17 cellular contexts compared by ENCODE assay signal in genomic region chr16:81602792-81603191, GRCh38.
A peak's percentile ranks its signal among the peaks of the same experiment; 100 is the strongest.
DNase-seq lines count a peak whose midpoint lies in the region; ATAC-seq, FAIRE-seq and TF ChIP-seq lines count a peak whose summit lies in the region.
"Had no signal": no experiment of that assay in that cellular context is flagged by ENCODE, and none has a peak within 500 bp of the region (broad histone marks: within the 10 kb centered on the region; RNA-seq: fewer than 3 reads in every experiment).

No MANE protein-coding gene starts in this region.

- H3K4me1 Mint-ChIP-seq in CD8-positive, alpha-beta T cell (ENCODE audit: low read depth): peaks cover 8% of the 10 kb centered on the region

- no peaks in the 10 kb centered on the region for H3K27me3 Mint-ChIP-seq in CD8-positive, alpha-beta T cell (ENCODE audit: low read depth)
- H3K27me3 Mint-ChIP-seq: CD8-positive, alpha-beta memory T cell; IgD-negative memory B cell had no signal

- peaks cover 57% of the 10 kb centered on the region for H3K79me2 ChIP-seq in smooth muscle cell (ENCODE audit: low read depth)

- H3K27me3 ChIP-seq in CD8-positive, alpha-beta T cell (ENCODE audit: insufficient read depth, low read length): no peaks in the 10 kb centered on the region
- H3K27me3 ChIP-seq in smooth muscle cell (ENCODE audit: low read depth): no peaks in the 10 kb centered on the region
- H3K27me3 ChIP-seq in HAP-1 (ENCODE audit: low read depth): no peaks in the 10 kb centered on the region

- WGBS in smooth muscle cell (ENCODE audit: low lambda C conversion rate): 59% methylated on average over 11 of the region's 11 CpGs

- peak overlapping the region; percentile 2 for H3K4me2 ChIP-seq in smooth muscle cell
- H3K4me2 ChIP-seq: SK-N-SH had no signal

- H3K4me3 ChIP-seq in CD8-positive, alpha-beta T cell (ENCODE audit: low read depth, low read length): no peak overlapping the region
- no peak overlapping the region for H3K4me3 ChIP-seq in kidney (ENCODE audit: low read length in 2 of 2)
- H3K4me3 ChIP-seq in smooth muscle cell: no peak overlapping the region
- H3K4me3 ChIP-seq in HAP-1: no peak overlapping the region

- POLR2A ChIA-PET in CD8-positive, alpha-beta T cell (lab: Charles Lee): no interaction called here

- no peak overlapping the region for H3K27ac ChIP-seq in CD8-positive, alpha-beta T cell (ENCODE audit: low read depth, low read length)
- peak overlapping the region; percentile 70 for H3K27ac ChIP-seq in VCaP
- H3K27ac ChIP-seq in kidney (ENCODE audit: low read depth in 2 of 2, low read length in 2 of 2): no peak overlapping the region
- peak overlapping the region; percentile 94 for H3K27ac ChIP-seq in smooth muscle cell (ENCODE audit: low read depth)

- peaks cover 13% of the 10 kb centered on the region for H3K36me3 Mint-ChIP-seq in CD8-positive, alpha-beta T cell

- no peak overlapping the region for H3K9ac ChIP-seq in kidney (ENCODE audit: low read length in 2 of 2)
- H3K9ac ChIP-seq in smooth muscle cell (ENCODE audit: low read depth): peak overlapping the region; percentile 7
- H3K9ac ChIP-seq: SK-N-SH had no signal

- FAIRE-seq in kidney (lab: Jason Lieb, UNC): no peak

- no peak for TF ChIP-seq CTCF in CD8-positive, alpha-beta T cell (IDR thresholded peaks at IDR 0.05)
- TF ChIP-seq CTCF in VCaP (conservative IDR thresholded peaks at IDR 0.05) (no peak), kidney (IDR thresholded peaks at IDR 0.05; ENCODE audit: borderline replicate concordance, extremely low read depth, insufficient read depth) (no peak), smooth muscle cell (IDR thresholded peaks at IDR 0.05; ENCODE audit: borderline replicate concordance, insufficient read depth, poor library complexity, severe bottlenecking) (no peak)

- H3F3A ChIP-seq in smooth muscle cell (ENCODE audit: low read depth): peaks cover 14% of the 10 kb centered on the region

- peaks cover 81% of the 10 kb centered on the region for H4K20me1 ChIP-seq in smooth muscle cell (ENCODE audit: low read depth)

- no peak for DNase-seq in CD8-positive, alpha-beta T cell
- DNase-seq in kidney: peak; percentile 8
- no peak for DNase-seq in smooth muscle cell (lab: John Stamatoyannopoulos, UW; ENCODE audit: unreplicated experiment)
- no peak for DNase-seq in GM19240 (ENCODE audit: insufficient read length, low spot score)
- no peak for DNase-seq in CD1c-positive myeloid dendritic cell (ENCODE audit: extremely low spot score)
- no peak for DNase-seq in HAP-1 (ENCODE audit: low spot score in 2 of 2)
- DNase-seq: AML-193; CD8-positive, alpha-beta memory T cell; H7; NCI-H1048; NCI-H2107; NCI-H446; SK-N-SH had no signal

- peak overlapping the region; percentile 4 for H3K27ac Mint-ChIP-seq in CD8-positive, alpha-beta T cell

- no peaks in the 10 kb centered on the region for H3K4me1 ChIP-seq in CD8-positive, alpha-beta T cell (ENCODE audit: insufficient read depth, low read length)
- H3K4me1 ChIP-seq in kidney (ENCODE audit: control insufficient read depth in 1 of 2, insufficient read depth in 1 of 2, low read depth in 1 of 2, low read length in 2 of 2): peaks cover 16 to 17% of the 10 kb centered on the region in 2 donors
- peaks cover 11% of the 10 kb centered on the region for H3K4me1 ChIP-seq in smooth muscle cell (ENCODE audit: low read depth)
- peaks cover 4% of the 10 kb centered on the region; the same call in 1 of the 2 replicates for H3K4me1 ChIP-seq in HAP-1

- in situ Hi-C loops in HAP-1 (cut with MboI; ENCODE audit: low sequenced_read_pairs): no loop called here

- ATAC-seq in CD8-positive, alpha-beta T cell: no peak
- no peak for ATAC-seq in GM21717 (IDR thresholded peaks at IDR 0.05; ENCODE audit: unreplicated experiment)
- ATAC-seq: Right ventricle myocardium inferior had no signal

- CTCF ChIA-PET in CD8-positive, alpha-beta T cell (lab: Charles Lee): interaction anchor here (1.2 kb wide), 1 partner anchor 121 kb away, joined by 4 read pairs; no protein-coding TSS in a partner anchor

- H3K9me3 ChIP-seq in CD8-positive, alpha-beta T cell (ENCODE audit: low read length): no peaks in the 10 kb centered on the region
- H3K9me3 ChIP-seq in kidney (ENCODE audit: control insufficient read depth in 1 of 2, low read length in 2 of 2) (no peaks in the 10 kb centered on the region), smooth muscle cell (replicated peaks; ENCODE audit: low read depth) (no peaks in the 10 kb centered on the region), HAP-1 (no peaks in the 10 kb centered on the region)
- H3K9me3 ChIP-seq: SK-N-SH had no signal

- no peak overlapping the region for H3K4me3 Mint-ChIP-seq in CD8-positive, alpha-beta T cell
- H3K4me3 Mint-ChIP-seq: CD8-positive, alpha-beta memory T cell; IgD-negative memory B cell had no signal

- H3K36me3 ChIP-seq in CD8-positive, alpha-beta T cell (ENCODE audit: insufficient read depth, low read length): no peaks in the 10 kb centered on the region
- H3K36me3 ChIP-seq in kidney (ENCODE audit: control insufficient read depth in 1 of 2, insufficient read depth in 2 of 2, low read length in 2 of 2): peaks cover 0 to 5% of the 10 kb centered on the region in 2 donors
- H3K36me3 ChIP-seq in smooth muscle cell (ENCODE audit: low read depth): no peaks in the 10 kb centered on the region
- no peaks in the 10 kb centered on the region for H3K36me3 ChIP-seq in HAP-1 (replicated peaks)

- intact Hi-C loops in CD8-positive, alpha-beta T cell (cut with DNase I, micrococcal nuclease): no loop called here
- intact Hi-C loops in kidney (cut with DNase I): no loop called here

- no peak overlapping the region for H2AFZ ChIP-seq in smooth muscle cell (ENCODE audit: low read depth)

- H3K9me3 Mint-ChIP-seq in CD8-positive, alpha-beta T cell: no peaks in the 10 kb centered on the region
- H3K9me3 Mint-ChIP-seq: CD8-positive, alpha-beta memory T cell; IgD-negative memory B cell had no signal

Comparison
In these comparisons a context has a peak if more than half of its experiments do, and no peak if none do; other contexts are left out.
1. H3K27ac ChIP-seq: peak in VCaP (single experiment) and smooth muscle cell (single experiment); none in CD8-positive, alpha-beta T cell (single experiment) and kidney (0 of 2).